ENCODE assay signal across 1 cellular context in the genomic region with DNA sequence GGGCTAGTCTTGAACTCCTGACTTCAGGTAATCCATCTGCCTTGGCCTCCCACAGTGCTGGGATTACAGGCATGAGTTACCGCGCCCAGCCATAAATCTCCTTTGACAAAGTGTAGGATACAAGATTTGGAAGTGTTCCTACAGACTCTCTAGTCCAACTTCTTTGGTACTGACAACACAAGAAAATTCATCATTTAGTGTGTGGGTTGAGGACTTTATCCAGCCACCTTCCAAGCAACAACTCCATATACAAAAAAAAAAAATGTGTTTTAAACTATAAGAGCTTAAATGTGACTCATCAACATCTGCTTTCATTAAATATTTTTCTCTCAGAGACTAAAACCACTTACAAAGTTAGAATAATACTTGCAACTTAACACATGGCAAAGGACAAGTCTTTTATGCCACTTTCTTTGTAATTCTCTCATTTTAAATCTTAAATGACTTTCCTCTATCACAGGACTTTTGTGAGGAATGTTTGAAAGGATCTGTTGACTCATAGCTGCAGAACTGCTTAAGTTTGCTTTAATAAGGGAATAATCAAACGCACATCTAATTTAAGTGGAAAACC.
TF ChIP-seq lines count a peak whose summit lies in the region.

No MANE protein-coding gene starts in this region.

TF ChIP-seq in A549, 52 proteins besides CTCF, POLR2A, EP300 and RAD21 (continued from another document):
- no peak for TF ChIP-seq CHD2 (IDR thresholded peaks at IDR 0.05; ENCODE audit: low read length, partially characterized antibody)
- no peak for TF ChIP-seq PHF8 (IDR thresholded peaks at IDR 0.05; ENCODE audit: borderline replicate concordance, low read depth)
- TF ChIP-seq RNF2 (IDR thresholded peaks at IDR 0.05; ENCODE audit: borderline replicate concordance, low read depth): no peak
- TF ChIP-seq FOXS1 (CRISPR knock-in tag; IDR thresholded peaks at IDR 0.05): no peak
- TF ChIP-seq CEBPB (IDR thresholded peaks at IDR 0.05): no peak
- TF ChIP-seq USF2 (IDR thresholded peaks at IDR 0.05): no peak
